Comparison of ENCODE assay signal across 8 cellular contexts in the genomic region with DNA sequence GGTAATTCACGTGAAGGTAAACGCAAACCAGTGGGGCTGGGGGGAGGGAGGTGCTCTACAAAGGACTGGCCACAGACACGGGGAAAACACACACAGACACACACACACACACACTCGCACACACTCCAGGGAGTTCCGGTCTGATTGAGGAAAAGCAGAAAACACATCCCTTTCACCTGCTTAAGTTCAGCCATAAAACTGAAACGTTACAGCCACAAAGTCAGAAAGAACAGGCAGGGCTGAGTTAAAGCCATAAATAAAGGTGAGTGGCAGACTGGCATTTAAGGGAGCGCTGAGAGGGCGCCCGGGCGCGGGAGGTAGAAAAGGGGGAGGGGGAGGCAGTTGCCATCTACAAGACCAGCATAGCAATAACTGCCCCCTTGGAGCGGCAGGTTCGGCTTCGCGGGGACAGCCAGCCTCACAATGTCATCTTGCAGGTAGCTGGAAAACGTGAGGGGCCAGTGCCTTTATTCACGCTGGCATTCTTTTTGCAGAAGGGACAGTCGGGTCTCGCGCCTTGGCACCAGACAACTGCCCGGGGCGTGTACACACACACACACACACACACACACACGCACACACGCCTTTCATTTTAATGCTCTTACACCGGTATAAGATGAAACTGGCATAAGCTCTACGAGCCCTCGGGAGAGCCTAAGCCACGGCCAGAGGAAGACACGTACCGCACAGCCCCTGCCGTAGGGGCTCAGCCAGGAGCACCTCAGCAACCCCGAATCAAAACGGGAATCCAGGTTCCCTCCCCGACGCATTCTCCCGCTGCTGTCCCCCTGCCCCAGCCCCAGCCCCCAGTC.
DNase-seq lines count a peak whose midpoint lies in the region; ATAC-seq and TF ChIP-seq lines count a peak whose summit lies in the region.

No MANE protein-coding gene starts in this region.

- TF ChIP-seq CTCF in Loucy (conservative IDR thresholded peaks at IDR 0.05; ENCODE audit: low read length): no peak
- no peak for TF ChIP-seq CTCF in WERI-Rb-1 (IDR thresholded peaks at IDR 0.05; ENCODE audit: low read depth, low read length)

- H3K27ac ChIP-seq in WERI-Rb-1 (no peak overlapping the region), caudate nucleus (ENCODE audit: low read depth, low read length) (peak overlapping the region; percentile 87)

- peaks cover 74% of the 10 kb centered on the region for H3K79me2 ChIP-seq in Loucy (ENCODE audit: insufficient read depth, low read length)

- H3K27me3 ChIP-seq in Loucy (ENCODE audit: insufficient read depth, low read length, poor library complexity, severe bottlenecking): no peaks in the 10 kb centered on the region
- no peaks in the 10 kb centered on the region for H3K27me3 ChIP-seq in WERI-Rb-1 (ENCODE audit: insufficient read depth, low read depth, severe bottlenecking)

- H3K4me1 ChIP-seq in Loucy (ENCODE audit: insufficient read depth, low read length, poor library complexity, severe bottlenecking): peaks cover 50% of the 10 kb centered on the region

- H3K9me3 ChIP-seq in Loucy (ENCODE audit: insufficient read depth, low read depth, low read length) (no peaks in the 10 kb centered on the region), WERI-Rb-1 (ENCODE audit: severe bottlenecking) (no peaks in the 10 kb centered on the region)

- ATAC-seq in GM19035 (IDR thresholded peaks at IDR 0.05; ENCODE audit: unreplicated experiment): no peak
- no peak for ATAC-seq in HG02678 (IDR thresholded peaks at IDR 0.05; ENCODE audit: unreplicated experiment)

- peaks cover 36% of the 10 kb centered on the region for H4K20me1 ChIP-seq in Loucy (ENCODE audit: insufficient read depth, low read length, poor library complexity, severe bottlenecking)

- no peaks in the 10 kb centered on the region for H3K9me2 ChIP-seq in Loucy (replicated peaks; ENCODE audit: low read depth, low read length)

- peak overlapping the region; percentile 96 for H2AFZ ChIP-seq in Loucy (ENCODE audit: low read length)

- DNase-seq in D341Med (ENCODE audit: low spot score): peak; percentile 52
- DNase-seq in WERI-Rb-1: peak; percentile 35
- peak in 45 of 61 donors; percentile 10 to 81 (median 48) for DNase-seq in caudate nucleus (lab: John Stamatoyannopoulos, UW)
- DNase-seq in kidney tubule cell (ENCODE audit: low spot score): peak; percentile 57
- DNase-seq in stimulated activated CD4-positive, alpha-beta T cell treated with anti-CD3 and anti-CD28 coated beads, Interleukin-15, amount 100 ng/mL, for 48 hours (ENCODE audit: low read depth in 2 of 2): peak; percentile 15 to 39

- H3K36me3 ChIP-seq in Loucy (ENCODE audit: insufficient read depth, low read length) (no peaks in the 10 kb centered on the region), WERI-Rb-1 (no peaks in the 10 kb centered on the region; the same call in 1 of the 2 replicates)

- H3K4me3 ChIP-seq in Loucy (ENCODE audit: low read length, poor library complexity, severe bottlenecking) (peak overlapping the region; percentile 85), WERI-Rb-1 (ENCODE audit: low read depth, low read length) (peak overlapping the region; percentile 93)

- H3F3A ChIP-seq in Loucy (ENCODE audit: low read depth): 0 out of 2 replicates have a peak, but pooled peaks cover 3% of the 10 kb centered on the region

- peak overlapping the region; percentile 87 for H3K4me2 ChIP-seq in Loucy (ENCODE audit: low read depth, low read length, poor library complexity, severe bottlenecking)

- H3K9ac ChIP-seq in Loucy (ENCODE audit: low read depth, low read length, poor library complexity, severe bottlenecking): peak overlapping the region; percentile 84
